ENCODE assay signal across 1 cellular context in the genomic region with DNA sequence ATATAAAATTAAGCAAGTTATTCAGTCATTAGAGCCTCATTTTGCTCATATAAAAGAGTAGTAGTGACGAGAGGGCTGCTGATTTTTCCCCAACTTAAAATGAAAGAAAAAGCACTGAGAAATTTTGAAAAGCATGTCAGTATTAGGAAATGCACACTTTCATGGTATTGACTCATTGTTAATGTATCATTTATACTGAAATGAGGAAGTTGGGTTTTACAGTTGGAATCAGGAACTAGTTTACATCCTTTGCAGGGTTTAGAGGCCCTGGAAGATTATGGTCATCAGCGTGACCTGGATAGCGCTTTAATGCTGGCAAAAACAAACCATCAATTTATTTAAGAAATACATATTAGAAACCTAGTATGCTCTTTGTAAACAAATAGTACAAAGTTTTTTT.
TF ChIP-seq lines count a peak whose summit lies in the region.

No MANE protein-coding gene starts in this region.

TF ChIP-seq in GM23338, 12 proteins besides CTCF, POLR2A, EP300 and RAD21 (continued from another document):
- TF ChIP-seq ZNF114 (CRISPR knock-in tag; IDR thresholded peaks at IDR 0.05) (no peak), EZH2 (IDR thresholded peaks at IDR 0.05; ENCODE audit: low read depth, unreplicated experiment) (no peak)
